14 cellular contexts compared by ENCODE assay signal in the genomic region with DNA sequence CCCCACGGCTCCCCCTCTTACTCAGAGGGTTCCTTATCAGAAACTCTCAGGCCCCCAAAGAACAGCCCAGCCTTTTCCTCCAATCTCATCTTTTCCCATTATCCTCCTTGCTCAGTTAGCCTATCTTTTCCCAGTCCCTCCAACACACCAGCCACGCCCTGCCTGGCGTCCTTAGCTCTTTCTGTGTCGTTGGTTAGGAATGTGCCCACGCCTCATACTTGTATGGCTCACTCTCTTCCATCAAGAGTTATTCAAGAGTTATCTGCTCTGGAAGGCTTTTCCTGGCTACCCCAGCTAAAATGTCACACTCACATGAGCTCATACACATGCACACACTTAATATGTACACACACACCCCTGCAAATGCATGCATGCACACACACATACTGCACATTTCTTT. TPM values are rescaled to one million over a fixed set of nuclear protein-coding genes. Genes with fewer than 3 reads are reported as not detected.
DNase-seq lines count a peak whose midpoint lies in the region; FAIRE-seq and TF ChIP-seq lines count a peak whose summit lies in the region.
"Had no signal": no experiment of that assay in that cellular context is flagged by ENCODE, and none has a peak within 500 bp of the region (broad histone marks: within the 10 kb centered on the region; RNA-seq: fewer than 3 reads in every experiment).

No MANE protein-coding gene starts in this region.

- H4K8ac ChIP-seq in neuronal stem cell (ENCODE audit: low read depth, low read length) = no peak overlapping the region

- H2AFZ ChIP-seq in osteoblast (ENCODE audit: low read length) (no peak overlapping the region), neuronal stem cell (ENCODE audit: low read length) (no peak overlapping the region)

- FAIRE-seq in RCC 7860 (lab: Jason Lieb, UNC) = no peak
- FAIRE-seq: HepG2 had no signal

- H3K4ac ChIP-seq in neuronal stem cell (ENCODE audit: low read length) = no peak overlapping the region

- DNase-seq in Daoy (ENCODE audit: low read depth) = peak; percentile 32
- DNase-seq in M059J (ENCODE audit: low read depth) = peak; percentile 30
- DNase-seq in epithelial cell of prostate (ENCODE audit: low read depth, low spot score) = peak; percentile 31
- DNase-seq in osteoblast (ENCODE audit: insufficient read length, low spot score, missing footprints) = no peak
- DNase-seq in RCC 7860 (ENCODE audit: low spot score) = no peak
- no peak for DNase-seq in neuronal stem cell (ENCODE audit: low spot score)
- no peak for DNase-seq in GOT3 (lab: John Stamatoyannopoulos, UW)
- no peak for DNase-seq in SW 1271 (lab: John Stamatoyannopoulos, UW)
- DNase-seq: activated naive CD4-positive, alpha-beta T cell treated with Interleukin-2 at 50 U/mL for 16 hours; CD4-positive, alpha-beta T cell; NCI-H1694 treated with DMSO at 0.1 percent for 48 hours; NCI-H748 treated with DMSO at 0.1 percent for 48 hours; stimulated activated CD4-positive, alpha-beta T cell treated with anti-CD3 and anti-CD28 coated beads, Interleukin-4, amount 100 ng/mL, for 1 hour had no signal

- H3K27me3 ChIP-seq in osteoblast (ENCODE audit: insufficient read depth, low read length) (peaks cover 8% of the 10 kb centered on the region), neuronal stem cell (ENCODE audit: control insufficient read depth in 3 of 3, insufficient read depth in 3 of 3, low read depth in 1 of 3, low read length in 3 of 3) (peaks cover 0 to 40% (median 0%) of the 10 kb centered on the region in 3 experiments)

- WGBS in neuronal stem cell (ENCODE audit: extremely low coverage in 2 of 2, insufficient read length in 2 of 2, insufficient replicate concordance in 1 of 2), 2 donors = no CpG with 5 or more reads among the region's 5 CpGs

- no peak overlapping the region for H3K9ac ChIP-seq in neuronal stem cell (ENCODE audit: low read depth, low read length, poor library complexity)

- H3K36me3 ChIP-seq in osteoblast (ENCODE audit: insufficient read depth, low read length) = no peaks in the 10 kb centered on the region
- no peaks in the 10 kb centered on the region for H3K36me3 ChIP-seq in neuronal stem cell (replicated peaks in 1 of 2; ENCODE audit: control insufficient read depth in 2 of 2, insufficient read depth in 2 of 2, low read length in 2 of 2)

- H4K20me1 ChIP-seq in osteoblast (ENCODE audit: insufficient read depth, low read length) = no peaks in the 10 kb centered on the region

- peak overlapping the region; percentile 45 for H3K27ac ChIP-seq in epithelial cell of prostate
- H3K27ac ChIP-seq in osteoblast (ENCODE audit: low read depth, low read length) = no peak overlapping the region
- no peak overlapping the region for H3K27ac ChIP-seq in neuronal stem cell (replicated peaks; ENCODE audit: low read length)

- no peak overlapping the region for H3K14ac ChIP-seq in neuronal stem cell (ENCODE audit: low read length)

- no peak overlapping the region for H2BK15ac ChIP-seq in neuronal stem cell (ENCODE audit: low read length)

- H3K4me1 ChIP-seq in osteoblast (ENCODE audit: insufficient read depth, low read length) = peaks cover 19% of the 10 kb centered on the region
- H3K4me1 ChIP-seq in neuronal stem cell (ENCODE audit: control insufficient read depth in 2 of 2, insufficient read depth in 1 of 2, low read depth in 1 of 2, low read length in 2 of 2) = peaks cover 0 to 6% of the 10 kb centered on the region in 2 donors

- H2BK5ac ChIP-seq in neuronal stem cell (ENCODE audit: low read length) = no peak overlapping the region

- H3K9me3 ChIP-seq in osteoblast (ENCODE audit: low read depth, low read length) = no peaks in the 10 kb centered on the region
- H3K9me3 ChIP-seq in neuronal stem cell (replicated peaks in 1 of 2; ENCODE audit: control insufficient read depth in 2 of 2, insufficient read depth in 1 of 2, low read depth in 1 of 2, low read length in 2 of 2) = no peaks in the 10 kb centered on the region

- no peaks in the 10 kb centered on the region for H3K79me2 ChIP-seq in osteoblast (ENCODE audit: insufficient read depth, low read length)

- peak overlapping the region; percentile 13 for H3K4me2 ChIP-seq in osteoblast (ENCODE audit: insufficient read depth, low read length)
- H3K4me2 ChIP-seq in neuronal stem cell (ENCODE audit: insufficient read depth, low read length, poor library complexity, severe bottlenecking) = no peak overlapping the region

- H2BK120ac ChIP-seq in neuronal stem cell (ENCODE audit: low read depth, low read length) = no peak overlapping the region

- H2BK12ac ChIP-seq in neuronal stem cell (ENCODE audit: low read length) = no peak overlapping the region

- H2AK5ac ChIP-seq in neuronal stem cell (ENCODE audit: low read depth, low read length) = no peak overlapping the region

- no peak overlapping the region for H3K4me3 ChIP-seq in osteoblast (ENCODE audit: insufficient read depth, low read length)
- H3K4me3 ChIP-seq in neuronal stem cell (ENCODE audit: low read length in 2 of 2) = no peak overlapping the region

- H3K18ac ChIP-seq in neuronal stem cell (ENCODE audit: low read length) = no peak overlapping the region

- no peaks in the 10 kb centered on the region for H3K79me1 ChIP-seq in neuronal stem cell (ENCODE audit: low read depth, low read length)

- H3K23ac ChIP-seq in neuronal stem cell (ENCODE audit: low read depth, low read length, poor library complexity) = no peak overlapping the region

- TF ChIP-seq CTCF in osteoblast (IDR thresholded peaks at IDR 0.05; ENCODE audit: extremely low read depth, low read depth, low read length) = no peak

- no peak overlapping the region for H4K91ac ChIP-seq in neuronal stem cell (ENCODE audit: low read depth, low read length, poor library complexity)

RNA-seq across cellular contexts. Expression of a gene that starts 37.5 kb away (rescaled TPM):
- total RNA-seq in Daoy (2014; rRNA removed; shearing (Covaris generic)) = 3.8 and 11.4 TPM in 2 replicates
- 27.6 and 28.5 TPM in 2 replicates for total RNA-seq in M059J (2014; rRNA removed; shearing (Covaris generic))
- total RNA-seq in osteoblast = 44.2 and 47.4 TPM in 2 replicates
- polyA plus RNA-seq in neuronal stem cell (2013, experiment 1 of 2) = 7.8 TPM
- 7.5 TPM for polyA plus RNA-seq in neuronal stem cell (2013, experiment 2 of 2)
- total RNA-seq: CD4-positive, alpha-beta T cell had no signal

RNA-seq across cellular contexts. Expression of a gene that starts 57.7 kb away (rescaled TPM):
- total RNA-seq in Daoy (2014; rRNA removed; shearing (Covaris generic)) = 21.4 and 24.7 TPM in 2 replicates
- total RNA-seq in M059J (2014; rRNA removed; shearing (Covaris generic)) = 24.7 and 28.0 TPM in 2 replicates
- total RNA-seq in osteoblast = 18.0 and 21.0 TPM in 2 replicates
- polyA plus RNA-seq in neuronal stem cell (2013, experiment 1 of 2) = 10.8 TPM
- 11.5 TPM for polyA plus RNA-seq in neuronal stem cell (2013, experiment 2 of 2)

Comparison
In these comparisons a context has a peak if more than half of its experiments do, and no peak if none do; other contexts are left out.
1. DNase-seq: peak in Daoy (single experiment), M059J (single experiment) and epithelial cell of prostate (single experiment); none in osteoblast (single experiment), RCC 7860 (single experiment), neuronal stem cell (single experiment), GOT3 (single experiment) and SW 1271 (0 of 2).